ENCODE assay signal across 19 cellular contexts in genomic region chr22:47294571-47294970, GRCh38.
DNase-seq lines count a peak whose midpoint lies in the region; ATAC-seq, FAIRE-seq and TF ChIP-seq lines count a peak whose summit lies in the region.
"Had no signal": no experiment of that assay in that cellular context is flagged by ENCODE, and none has a peak within 500 bp of the region (broad histone marks: within the 10 kb centered on the region; RNA-seq: fewer than 3 reads in every experiment).

No MANE protein-coding gene starts in this region.

- no peak overlapping the region for H3K4ac ChIP-seq in trophoblast cell (ENCODE audit: low read depth, low read length)

- no peak overlapping the region for H2AK5ac ChIP-seq in trophoblast cell (ENCODE audit: low read length)

- POLR2A ChIA-PET in HCT116 (lab: Charles Lee): interaction anchor here (1.1 kb wide), 1 partner anchor 16 kb away, joined by 3 read pairs; no protein-coding TSS in a partner anchor

- no peak for FAIRE-seq in urothelium cell line (lab: Jason Lieb, UNC)
- FAIRE-seq: D721Med, G401.6, GM12891, HTR-8/SVneo had no signal

- no CpG with 5 or more reads among the region's 5 CpGs for WGBS in trophoblast cell (ENCODE audit: extremely low coverage, insufficient coverage, insufficient read length)

- H3K4me1 Mint-ChIP-seq in CD14-positive monocyte (no peaks in the 10 kb centered on the region), osteocyte (ENCODE audit: unreplicated experiment) (no peaks in the 10 kb centered on the region)
- H3K4me1 Mint-ChIP-seq: B cell; CD4-positive, CD25-positive, alpha-beta regulatory T cell; CD8-positive, alpha-beta memory T cell; IgD-negative memory B cell had no signal

- H2BK5ac ChIP-seq in trophoblast cell (ENCODE audit: low read depth, low read length, poor library complexity): no peak overlapping the region

- H3K27ac ChIP-seq in HCT116 (ENCODE audit: low read depth, low read length) (no peak overlapping the region), coronary artery (no peak overlapping the region), trophoblast cell (ENCODE audit: low read depth, low read length) (no peak overlapping the region)
- H3K27ac ChIP-seq: BLaER1 treated with 17β-estradiol and CSF1 and Interleukin-3, amounts not matched to agents 10 nM and 100 nM; GM23248 had no signal

- DNase-seq in CD14-positive monocyte (ENCODE audit: low spot score): peak; percentile 33
- no peak for DNase-seq in HCT116 (ENCODE audit: low read depth, low spot score)
- DNase-seq in coronary artery (ENCODE audit: low spot score): peak; percentile 50
- DNase-seq in trophoblast cell: no peak
- DNase-seq in osteocyte (ENCODE audit: extremely low spot score, unreplicated experiment): no peak
- no peak for DNase-seq in urothelium cell line (ENCODE audit: low spot score)
- no peak for DNase-seq in cortex of kidney (lab: John Stamatoyannopoulos, UW)
- DNase-seq: CD4-positive, CD25-positive, alpha-beta regulatory T cell; CD8-positive, alpha-beta memory T cell; COR-L47 had no signal

- H3K27me3 Mint-ChIP-seq in CD14-positive monocyte (ENCODE audit: low read depth in 3 of 3) (peaks cover 0 to 6% (median 1%) of the 10 kb centered on the region in 3 donors), osteocyte (ENCODE audit: unreplicated experiment) (no peaks in the 10 kb centered on the region)

- H3K9me3 ChIP-seq in HCT116 (ENCODE audit: control insufficient read depth in 1 of 2, insufficient read depth in 1 of 2, low read depth in 1 of 2, low read length in 2 of 2) (no peaks in the 10 kb centered on the region), trophoblast cell (ENCODE audit: insufficient read depth, low read depth, low read length) (peaks cover 83% of the 10 kb centered on the region)
- H3K9me3 ChIP-seq: BLaER1 treated with 17β-estradiol and CSF1 and Interleukin-3, amounts not matched to agents 10 nM and 100 nM; HAP-1 had no signal

- H3K9me3 Mint-ChIP-seq in CD14-positive monocyte (peaks cover 0 to 2% (median 0%) of the 10 kb centered on the region in 7 donors), osteocyte (ENCODE audit: unreplicated experiment) (peaks cover 27% of the 10 kb centered on the region)

- no peak overlapping the region for H3K4me3 ChIP-seq in HCT116 (replicated peaks in 1 of 2; ENCODE audit: low read depth in 1 of 2, low read length in 2 of 2)
- H3K4me3 ChIP-seq in coronary artery: no peak overlapping the region
- peak overlapping the region; percentile 25 for H3K4me3 ChIP-seq in trophoblast cell (ENCODE audit: low read depth, low read length)
- H3K4me3 ChIP-seq: BLaER1 treated with 17β-estradiol and CSF1 and Interleukin-3, amounts not matched to agents 10 nM and 100 nM; GM23248; HAP-1 had no signal

- no peak overlapping the region for H4K8ac ChIP-seq in trophoblast cell (ENCODE audit: low read depth, low read length)

- H3K4me1 ChIP-seq in HCT116 (ENCODE audit: control insufficient read depth in 1 of 2, insufficient read depth in 2 of 2, low read length in 2 of 2) (peaks cover 4 to 27% of the 10 kb centered on the region in 2 experiments; a peak in 3 of 4 replicates), trophoblast cell (ENCODE audit: control insufficient read depth in 1 of 2, insufficient read depth in 2 of 2, low read length in 2 of 2) (no peaks in the 10 kb centered on the region)
- H3K4me1 ChIP-seq: BLaER1 treated with 17β-estradiol and CSF1 and Interleukin-3, amounts not matched to agents 10 nM and 100 nM; HAP-1 had no signal

- H3K18ac ChIP-seq in trophoblast cell (ENCODE audit: low read length): no peak overlapping the region

- no peak overlapping the region for H2BK12ac ChIP-seq in trophoblast cell (ENCODE audit: low read length)

- TF ChIP-seq POLR2A in HCT116 (IDR thresholded peaks at IDR 0.05; ENCODE audit: borderline replicate concordance, extremely low read depth, insufficient read depth, insufficient read length): no peak

- intact Hi-C loops in CD14-positive monocyte (cut with micrococcal nuclease): no loop called here
- intact Hi-C loops in HCT116 (cut with micrococcal nuclease): no loop called here

- no TSS peak for BruUV-seq in HCT116 (replicated peaks; lab: Mats Ljungman, UMichigan)

- H3K14ac ChIP-seq in trophoblast cell (ENCODE audit: low read length): no peak overlapping the region

- RAD21 ChIA-PET in HCT116 (lab: Charles Lee; ENCODE audit: low non-redundant PET in 1 of 2, low total read pairs in 2 of 2, uncharacterized antibody in 2 of 2, unreplicated experiment in 2 of 2): no interaction called here

- no peak overlapping the region for H3K27ac Mint-ChIP-seq in CD14-positive monocyte
- H3K27ac Mint-ChIP-seq in osteocyte (ENCODE audit: unreplicated experiment): no peak overlapping the region
- H3K27ac Mint-ChIP-seq: B cell; CD8-positive, alpha-beta memory T cell; IgD-negative memory B cell had no signal

- no peaks in the 10 kb centered on the region for H3K79me1 ChIP-seq in trophoblast cell (ENCODE audit: low read length)

- peak overlapping the region; percentile 37; the same call in 1 of the 2 replicates for H3K4me2 ChIP-seq in HCT116 (ENCODE audit: low read length)
- no peak overlapping the region for H3K4me2 ChIP-seq in trophoblast cell (ENCODE audit: low read length)
- H3K4me2 ChIP-seq: BLaER1 treated with 17β-estradiol and CSF1 and Interleukin-3, amounts not matched to agents 10 nM and 100 nM had no signal

- no peak for ATAC-seq in HCT116

- no peaks in the 10 kb centered on the region for H3K27me3 ChIP-seq in HCT116 (ENCODE audit: insufficient read depth, low read length)
- no peaks in the 10 kb centered on the region for H3K27me3 ChIP-seq in trophoblast cell (ENCODE audit: insufficient read depth, low read length)
- H3K27me3 ChIP-seq: BLaER1 treated with 17β-estradiol and CSF1 and Interleukin-3, amounts not matched to agents 10 nM and 100 nM had no signal

- H4K20me1 ChIP-seq in HCT116 (ENCODE audit: insufficient read depth): no peaks in the 10 kb centered on the region
- H4K20me1 ChIP-seq: BLaER1 treated with 17β-estradiol and CSF1 and Interleukin-3, amounts not matched to agents 10 nM and 100 nM had no signal

- H3K36me3 ChIP-seq in HCT116 (ENCODE audit: control insufficient read depth in 1 of 2, insufficient read depth in 2 of 2, low read length in 2 of 2) (no peaks in the 10 kb centered on the region), trophoblast cell (ENCODE audit: control insufficient read depth in 1 of 2, insufficient read depth in 2 of 2, low read length in 2 of 2) (no peaks in the 10 kb centered on the region)
- H3K36me3 ChIP-seq: BLaER1 treated with 17β-estradiol and CSF1 and Interleukin-3, amounts not matched to agents 10 nM and 100 nM; HAP-1 had no signal

- TF ChIP-seq RAD21 in HCT116 (IDR thresholded peaks at IDR 0.05; ENCODE audit: low read depth): no peak

- no peak overlapping the region for H3K9ac ChIP-seq in HCT116 (ENCODE audit: low read length)
- no peak overlapping the region for H3K9ac ChIP-seq in trophoblast cell (ENCODE audit: low read length)
- H3K9ac ChIP-seq: BLaER1 treated with 17β-estradiol and CSF1 and Interleukin-3, amounts not matched to agents 10 nM and 100 nM; GM23248 had no signal

- H4K91ac ChIP-seq in trophoblast cell (ENCODE audit: low read depth, low read length): no peak overlapping the region

- H3K36me3 Mint-ChIP-seq in CD14-positive monocyte (no peaks in the 10 kb centered on the region), osteocyte (ENCODE audit: unreplicated experiment) (no peaks in the 10 kb centered on the region)
- H3K36me3 Mint-ChIP-seq: CD4-positive, CD25-positive, alpha-beta regulatory T cell; CD8-positive, alpha-beta memory T cell; IgD-negative memory B cell had no signal

- CTCF ChIA-PET in HCT116 (lab: Charles Lee): no interaction called here

- no peaks in the 10 kb centered on the region for H3K9me2 ChIP-seq in HCT116 (ENCODE audit: insufficient read depth)

- H2AFZ ChIP-seq in HCT116 (ENCODE audit: low read depth, low read length, poor library complexity, severe bottlenecking) (no peak overlapping the region), trophoblast cell (ENCODE audit: insufficient read depth, low read length, poor library complexity) (no peak overlapping the region)
- H2AFZ ChIP-seq: GM23248 had no signal

- H2BK120ac ChIP-seq in trophoblast cell (ENCODE audit: insufficient read depth, low read length, poor library complexity): no peak overlapping the region

- H3K4me3 Mint-ChIP-seq in CD14-positive monocyte (no peak overlapping the region), osteocyte (ENCODE audit: unreplicated experiment) (no peak overlapping the region)
- H3K4me3 Mint-ChIP-seq: B cell; CD4-positive, CD25-positive, alpha-beta regulatory T cell; CD8-positive, alpha-beta memory T cell; IgD-negative memory B cell had no signal

- TF ChIP-seq CTCF in CD14-positive monocyte (IDR thresholded peaks at IDR 0.05) (no peak), HCT116 (IDR thresholded peaks at IDR 0.05 in 2 of 3, conservative IDR thresholded peaks at IDR 0.05 in 1 of 3; ENCODE audit: borderline replicate concordance in 1 of 3, insufficient read depth in 1 of 3, low read depth in 2 of 3, low read length in 2 of 3) (no peak), coronary artery (IDR thresholded peaks at IDR 0.05) (no peak), osteocyte (IDR thresholded peaks at IDR 0.05) (no peak)

- H4K12ac ChIP-seq in trophoblast cell (ENCODE audit: low read depth, low read length): no peak overlapping the region

- H3K23ac ChIP-seq in trophoblast cell (ENCODE audit: low read length): no peak overlapping the region

- H3K79me2 ChIP-seq in HCT116 (ENCODE audit: insufficient read depth, low read length) (no peaks in the 10 kb centered on the region), trophoblast cell (ENCODE audit: control insufficient read depth, insufficient read depth, low read length, poor library complexity) (no peaks in the 10 kb centered on the region)

TF ChIP-seq in HCT116, 20 proteins besides CTCF, POLR2A, EP300 and RAD21 (continues in another document):
- TF ChIP-seq EZH2phosphoT487 (IDR thresholded peaks at IDR 0.05; ENCODE audit: borderline replicate concordance): no peak
- no peak for TF ChIP-seq TCF7L2 (IDR thresholded peaks at IDR 0.05; ENCODE audit: borderline replicate concordance, extremely low read depth, insufficient read depth, insufficient read length)
- TF ChIP-seq SRF (IDR thresholded peaks at IDR 0.05; ENCODE audit: low read depth): no peak
- TF ChIP-seq POLR2AphosphoS5 (IDR thresholded peaks at IDR 0.05; ENCODE audit: low read depth, low read length): no peak
- no peak for TF ChIP-seq JUND (IDR thresholded peaks at IDR 0.05)

Comparison
In these comparisons a context has a peak if more than half of its experiments do, and no peak if none do; other contexts are left out.
1. DNase-seq: peak in CD14-positive monocyte (single experiment) and coronary artery (single experiment); none in HCT116 (single experiment), trophoblast cell (0 of 2), osteocyte (single experiment), urothelium cell line (single experiment) and cortex of kidney (single experiment).